In genomic region chr2:21683838-21684237, GRCh38 we compare ENCODE assay signal across 32 cellular contexts.
DNase-seq lines count a peak whose midpoint lies in the region; ATAC-seq, FAIRE-seq and TF ChIP-seq lines count a peak whose summit lies in the region.
"Had no signal": no experiment of that assay in that cellular context is flagged by ENCODE, and none has a peak within 500 bp of the region (broad histone marks: within the 10 kb centered on the region; RNA-seq: fewer than 3 reads in every experiment).

No MANE protein-coding gene starts in this region.

- no peak for ATAC-seq in HepG2
- no peak for ATAC-seq in right lobe of liver
- no peak for ATAC-seq in IMR-90 (ENCODE audit: low read depth)
- ATAC-seq in K562 = no peak
- ATAC-seq: A549; CD8-positive, alpha-beta T cell had no signal

- no peak overlapping the region for H4K5ac ChIP-seq in IMR-90 (ENCODE audit: low read depth, low read length)

- H3K9ac ChIP-seq in HepG2 (ENCODE audit: insufficient read depth, low read depth, low read length) (no peak overlapping the region), IMR-90 (ENCODE audit: low read depth, low read length) (no peak overlapping the region), K562 (ENCODE audit: insufficient read depth in 1 of 2, low read depth in 2 of 2, low read length in 2 of 2) (no peak overlapping the region)
- H3K9ac ChIP-seq: BLaER1; BLaER1 treated with 17β-estradiol and CSF1 and Interleukin-3, amounts not matched to agents 10 nM and 100 nM had no signal

- H3K4me3 ChIP-seq in HepG2 (replicated peaks in 1 of 3; ENCODE audit: insufficient read depth in 1 of 3, low read depth in 2 of 3, low read length in 3 of 3) = no peak overlapping the region
- no peak overlapping the region for H3K4me3 ChIP-seq in right lobe of liver
- no peak overlapping the region for H3K4me3 ChIP-seq in IMR-90 (ENCODE audit: insufficient read depth, low read depth, low read length)
- H3K4me3 ChIP-seq in K562 = no peak overlapping the region
- H3K4me3 ChIP-seq: A549; BLaER1; BLaER1 treated with 17β-estradiol and CSF1 and Interleukin-3, amounts not matched to agents 10 nM and 100 nM had no signal

- H3K36me3 ChIP-seq in HepG2 (replicated peaks in 1 of 2; ENCODE audit: control insufficient read depth in 1 of 2, insufficient read depth in 2 of 2, low read length in 2 of 2) = no peaks in the 10 kb centered on the region
- no peaks in the 10 kb centered on the region for H3K36me3 ChIP-seq in right lobe of liver
- no peaks in the 10 kb centered on the region for H3K36me3 ChIP-seq in IMR-90 (ENCODE audit: control insufficient read depth, insufficient read depth, low read length)
- H3K36me3 ChIP-seq in K562 (ENCODE audit: control insufficient read depth, insufficient read depth, low read length) = no peaks in the 10 kb centered on the region
- H3K36me3 ChIP-seq: BE2C; BLaER1; BLaER1 treated with 17β-estradiol and CSF1 and Interleukin-3, amounts not matched to agents 10 nM and 100 nM had no signal

- no peak overlapping the region for H2AK9ac ChIP-seq in IMR-90 (replicated peaks; ENCODE audit: low read depth, low read length, poor library complexity)

- no peak overlapping the region for H2AK5ac ChIP-seq in IMR-90 (ENCODE audit: low read depth, low read length)

- TF ChIP-seq CTCF in HepG2 (CRISPR knock-in tag; IDR thresholded peaks at IDR 0.05) (no peak), right lobe of liver (IDR thresholded peaks at IDR 0.05) (no peak), IMR-90 (conservative IDR thresholded peaks at IDR 0.05; ENCODE audit: low read depth, low read length) (no peak), K562 (IDR thresholded peaks at IDR 0.05 in 2 of 3, conservative IDR thresholded peaks at IDR 0.05 in 1 of 3; ENCODE audit: insufficient read depth in 2 of 3, low read depth in 1 of 3, low read length in 3 of 3) (no peak)

- no peak for TF ChIP-seq RAD21 in HepG2 (CRISPR knock-in tag; IDR thresholded peaks at IDR 0.05)
- no peak for TF ChIP-seq RAD21 in IMR-90 (IDR thresholded peaks at IDR 0.05; ENCODE audit: low read length)
- TF ChIP-seq RAD21 in K562 (CRISPR knock-in tag; conservative IDR thresholded peaks at IDR 0.05 in 1 of 2, IDR thresholded peaks at IDR 0.05 in 1 of 2) = no peak

- H3K9me3 ChIP-seq in HepG2 (ENCODE audit: low read length) = no peaks in the 10 kb centered on the region
- H3K9me3 ChIP-seq in right lobe of liver = no peaks in the 10 kb centered on the region
- no peaks in the 10 kb centered on the region for H3K9me3 ChIP-seq in IMR-90 (ENCODE audit: control insufficient read depth, insufficient read depth, low read length)
- no peaks in the 10 kb centered on the region for H3K9me3 ChIP-seq in K562 (replicated peaks; ENCODE audit: control insufficient read depth, insufficient read depth, low read depth, low read length)
- H3K9me3 ChIP-seq: BE2C, BLaER1 had no signal

- POLR2A ChIA-PET in HepG2 (lab: Yijun Ruan, JAX) = no interaction called here
- POLR2A ChIA-PET in IMR-90 (lab: Charles Lee; ENCODE audit: unreplicated experiment) = no interaction called here
- POLR2A ChIA-PET in K562 (lab: Yijun Ruan, JAX) = no interaction called here

- no peak overlapping the region for H3K56ac ChIP-seq in IMR-90 (ENCODE audit: extremely low read depth, insufficient read depth, low read length)

- H4K8ac ChIP-seq in IMR-90 (ENCODE audit: low read depth in 2 of 2, low read length in 2 of 2) = no peak overlapping the region

- no peak overlapping the region for H2BK120ac ChIP-seq in IMR-90 (ENCODE audit: low read depth, low read length)

- H3K79me1 ChIP-seq in IMR-90 (ENCODE audit: low read depth in 1 of 2, low read length in 2 of 2) = no peaks in the 10 kb centered on the region

- WGBS in HepG2 (ENCODE audit: low lambda C conversion rate) = 10% methylated on average over 2 of the region's 2 CpGs
- 83% methylated on average over 2 of the region's 2 CpGs for WGBS in right lobe of liver (ENCODE audit: insufficient coverage, low coverage, low lambda C conversion rate, missing lambda C conversion rate)
- WGBS in IMR-90 (ENCODE audit: extremely low coverage in 2 of 2, insufficient read length in 1 of 2), 2 experiments = no CpG with 5 or more reads among the region's 2 CpGs
- WGBS in K562 (ENCODE audit: insufficient coverage, low coverage, missing lambda C conversion rate) = 3% methylated on average over 2 of the region's 2 CpGs

- H2BK20ac ChIP-seq in IMR-90 (ENCODE audit: low read depth, low read length) = no peak overlapping the region

- no peak overlapping the region for H3K23ac ChIP-seq in IMR-90 (ENCODE audit: low read depth, low read length)

- H4K91ac ChIP-seq in IMR-90 (ENCODE audit: insufficient read depth, low read depth, low read length) = no peak overlapping the region

- dilution Hi-C loops in IMR-90 (cut with HindIII; ENCODE audit: low sequenced_read_pairs, unreplicated experiment) = no loop called here

- H3K14ac ChIP-seq in IMR-90 (replicated peaks; ENCODE audit: low read depth, low read length) = no peak overlapping the region

- CTCF ChIA-PET in HepG2 (lab: Yijun Ruan, JAX; ENCODE audit: low intra/inter-chr PET ratio, low total read pairs) = no interaction called here
- CTCF ChIA-PET in IMR-90 (lab: Yijun Ruan, JAX) = no interaction called here
- CTCF ChIA-PET in K562 (lab: Yijun Ruan, JAX; ENCODE audit: low intra/inter-chr PET ratio) = no interaction called here

- FAIRE-seq in HepG2 (lab: Jason Lieb, UNC) (no peak), K562 (lab: Jason Lieb, UNC) (no peak)
- FAIRE-seq: A204.1, A549, D721Med had no signal

- BruUV-seq in HepG2 (replicated peaks; lab: Mats Ljungman, UMichigan) = no TSS peak
- no TSS peak for BruUV-seq in IMR-90 (replicated peaks; lab: Mats Ljungman, UMichigan)
- no TSS peak for BruUV-seq in K562 (replicated peaks; lab: Mats Ljungman, UMichigan)

- no peak overlapping the region for H2BK15ac ChIP-seq in IMR-90 (ENCODE audit: low read depth, low read length)

- H3K27ac ChIP-seq in HepG2 (ENCODE audit: extremely low read length, insufficient read depth, low read length) (no peak overlapping the region), right lobe of liver (no peak overlapping the region), IMR-90 (ENCODE audit: insufficient read depth, low read length) (no peak overlapping the region), K562 (ENCODE audit: extremely low read depth, low read depth, low read length) (no peak overlapping the region)
- H3K27ac ChIP-seq: 22Rv1; A549; BLaER1; BLaER1 treated with 17β-estradiol and CSF1 and Interleukin-3, amounts not matched to agents 10 nM and 100 nM; C4-2B had no signal

- no peak overlapping the region for H3K4ac ChIP-seq in IMR-90 (ENCODE audit: low read depth, low read length)

- TF ChIP-seq POLR2A in HepG2 (IDR thresholded peaks at IDR 0.05; ENCODE audit: insufficient read depth in 1 of 2, low read depth in 2 of 2, low read length in 2 of 2) = no peak
- TF ChIP-seq POLR2A in right lobe of liver (IDR thresholded peaks at IDR 0.05) = no peak
- no peak for TF ChIP-seq POLR2A in IMR-90 (IDR thresholded peaks at IDR 0.05; ENCODE audit: low read depth, low read length)
- TF ChIP-seq POLR2A in K562 (conservative IDR thresholded peaks at IDR 0.05) = no peak

- no peaks in the 10 kb centered on the region for H3K4me1 ChIP-seq in HepG2 (ENCODE audit: insufficient read depth, low read length)
- H3K4me1 ChIP-seq in right lobe of liver = no peaks in the 10 kb centered on the region
- H3K4me1 ChIP-seq in IMR-90 (ENCODE audit: control insufficient read depth, insufficient read depth, low read length) = no peaks in the 10 kb centered on the region
- H3K4me1 ChIP-seq in K562 (replicated peaks in 1 of 2; ENCODE audit: control insufficient read depth in 2 of 2, insufficient read depth in 2 of 2, low read length in 2 of 2) = no peaks in the 10 kb centered on the region
- H3K4me1 ChIP-seq: A549; BE2C; BLaER1; BLaER1 treated with 17β-estradiol and CSF1 and Interleukin-3, amounts not matched to agents 10 nM and 100 nM; Caco-2 had no signal

- H3K18ac ChIP-seq in IMR-90 (ENCODE audit: low read depth, low read length) = no peak overlapping the region

- intact Hi-C loops in HepG2 (cut with micrococcal nuclease; ENCODE audit: unreplicated experiment) (no loop called here), right lobe of liver (cut with DNase I) (no loop called here), IMR-90 (cut with micrococcal nuclease) (no loop called here), K562 (cut with micrococcal nuclease) (no loop called here)

- in situ Hi-C loops in HepG2 (cut with HindIII; ENCODE audit: extremely low pct_ligation_motif_present, low pct_unique_long_range_greater_than_20kb) (no loop called here), IMR-90 (cut with MboI; ENCODE audit: low sequenced_read_pairs) (no loop called here), K562 (cut with MboI) (no loop called here)

- H3K4me2 ChIP-seq in HepG2 (ENCODE audit: low read depth, low read length) = no peak overlapping the region
- no peak overlapping the region for H3K4me2 ChIP-seq in IMR-90 (ENCODE audit: low read depth, low read length)
- no peak overlapping the region for H3K4me2 ChIP-seq in K562 (ENCODE audit: insufficient read depth, low read length)
- H3K4me2 ChIP-seq: A549; BLaER1; BLaER1 treated with 17β-estradiol and CSF1 and Interleukin-3, amounts not matched to agents 10 nM and 100 nM had no signal

- H3K79me2 ChIP-seq in HepG2 (ENCODE audit: insufficient read depth, low read length) = no peaks in the 10 kb centered on the region
- no peaks in the 10 kb centered on the region for H3K79me2 ChIP-seq in K562 (ENCODE audit: control insufficient read depth, insufficient read depth, low read length)

- H2BK5ac ChIP-seq in IMR-90 (ENCODE audit: low read depth, low read length, poor library complexity, severe bottlenecking) = no peak overlapping the region

- H3K9me1 ChIP-seq in IMR-90 (ENCODE audit: insufficient read depth, low read length) (no peaks in the 10 kb centered on the region), K562 (ENCODE audit: control insufficient read depth, insufficient read depth, low read length) (no peaks in the 10 kb centered on the region)

- no peaks in the 10 kb centered on the region for H4K20me1 ChIP-seq in HepG2 (ENCODE audit: insufficient read depth, low read length)
- H4K20me1 ChIP-seq in IMR-90 (ENCODE audit: insufficient read depth, low read length) = no peaks in the 10 kb centered on the region
- no peaks in the 10 kb centered on the region for H4K20me1 ChIP-seq in K562 (replicated peaks; ENCODE audit: control insufficient read depth, insufficient read depth, low read length)
- H4K20me1 ChIP-seq: BLaER1; BLaER1 treated with 17β-estradiol and CSF1 and Interleukin-3, amounts not matched to agents 10 nM and 100 nM had no signal

- H2AFZ ChIP-seq in HepG2 (ENCODE audit: low read length) (no peak overlapping the region), IMR-90 (replicated peaks; ENCODE audit: low read length, poor library complexity) (no peak overlapping the region), K562 (ENCODE audit: low read depth, low read length) (no peak overlapping the region)

- TF ChIP-seq EP300 in HepG2 (IDR thresholded peaks at IDR 0.05; ENCODE audit: low read depth in 2 of 2, low read length in 2 of 2) (no peak), HepG2 (CRISPR knock-in tag; IDR thresholded peaks at IDR 0.05; ENCODE audit: borderline replicate concordance) (no peak), K562 (IDR thresholded peaks at IDR 0.05; ENCODE audit: low read length) (no peak)

- DNase-seq in HepG2 (ENCODE audit: low spot score) (no peak), right lobe of liver (no peak), IMR-90 (no peak), K562 (ENCODE audit: extremely low read depth in 1 of 4, low spot score in 3 of 4) (no peak), DMS53 (lab: John Stamatoyannopoulos, UW) (no peak), NCI-H128 (lab: John Stamatoyannopoulos, UW; ENCODE audit: unreplicated experiment) (no peak)
- DNase-seq: 8988T; ACHN; AML-193; BE2C; C1 segment of cervical spinal cord; Caco-2; Calu3; CD4-positive, alpha-beta memory T cell; CD4-positive, alpha-beta T cell; CD4-positive, CD25-positive, alpha-beta regulatory T cell; CD8-positive, alpha-beta memory T cell; CD8-positive, alpha-beta T cell; COR-L47; DMS 273 treated with DMSO at 0.1 percent for 48 hours; DMS153; DMS79; DMS79 treated with DMSO at 0.1 percent for 48 hours; DND-41; EL had no signal

- H3K27me3 ChIP-seq in HepG2 (ENCODE audit: control insufficient read depth in 1 of 2, insufficient read depth in 2 of 2, low read length in 2 of 2) (no peaks in the 10 kb centered on the region; a peak in 1 of 5 replicates), right lobe of liver (no peaks in the 10 kb centered on the region), IMR-90 (ENCODE audit: control insufficient read depth, insufficient read depth, low read length) (no peaks in the 10 kb centered on the region), K562 (ENCODE audit: control insufficient read depth in 2 of 2, insufficient read depth in 2 of 2, low read length in 2 of 2) (no peaks in the 10 kb centered on the region)
- H3K27me3 ChIP-seq: BE2C; BLaER1; BLaER1 treated with 17β-estradiol and CSF1 and Interleukin-3, amounts not matched to agents 10 nM and 100 nM had no signal

Comparison
In these comparisons a context has a peak if more than half of its experiments do, and no peak if none do; other contexts are left out.
1. Of the 241 proteins assayed by ChIP-seq in both HepG2 and K562: peak only in HepG2: none; only in K562: none; in both: CEBPB; in neither: 239; mixed calls (peak in some experiments, not most) for 1.